9 cellular contexts compared by ENCODE assay signal in genomic region chrX:52261463-52262194, GRCh38.
DNase-seq lines count a peak whose midpoint lies in the region; ATAC-seq, FAIRE-seq and TF ChIP-seq lines count a peak whose summit lies in the region.
"Had no signal": no experiment of that assay in that cellular context is flagged by ENCODE, and none has a peak within 500 bp of the region (broad histone marks: within the 10 kb centered on the region; RNA-seq: fewer than 3 reads in every experiment).

No MANE protein-coding gene starts in this region.

- intact Hi-C loops in kidney (cut with DNase I): no loop called here

- no peaks in the 10 kb centered on the region for H3K9me3 ChIP-seq in kidney (ENCODE audit: control insufficient read depth in 1 of 2, low read length in 2 of 2)

- peaks cover 0 to 2% of the 10 kb centered on the region in 2 donors for H3K4me1 ChIP-seq in kidney (ENCODE audit: control insufficient read depth in 1 of 2, insufficient read depth in 1 of 2, low read depth in 1 of 2, low read length in 2 of 2)

- FAIRE-seq in kidney (lab: Jason Lieb, UNC): no peak
- FAIRE-seq: islet of Langerhans had no signal

- DNase-seq in Ammon's horn (ENCODE audit: low spot score) (peak; percentile 92), NCI-H345 (lab: John Stamatoyannopoulos, UW) (peak; percentile 90), cerebellar nuclear complex (lab: John Stamatoyannopoulos, UW) (peak; percentile 73 to 91), kidney (peak; percentile 98)
- DNase-seq in stimulated activated CD4-positive, alpha-beta T cell treated with anti-CD3 and anti-CD28 coated beads, Interleukin-15, amount 100 ng/mL, for 1 hour (ENCODE audit: low read depth in 1 of 2, low spot score in 1 of 2): peak; percentile 69 to 74

- peak; percentile 72 for TF ChIP-seq CTCF in kidney (IDR thresholded peaks at IDR 0.05; ENCODE audit: borderline replicate concordance, extremely low read depth, insufficient read depth)

- no peaks in the 10 kb centered on the region for H3K36me3 ChIP-seq in kidney (ENCODE audit: control insufficient read depth in 1 of 2, insufficient read depth in 2 of 2, low read length in 2 of 2)

- ATAC-seq in GM19035 (IDR thresholded peaks at IDR 0.05; ENCODE audit: unreplicated experiment) (peak; percentile 98), HG03342 (IDR thresholded peaks at IDR 0.05; ENCODE audit: unreplicated experiment) (peak; percentile 98)
- ATAC-seq in activated CD4-positive, CD25-positive, alpha-beta regulatory T cell treated with anti-CD3 and anti-CD28 coated beads, Interleukin-2, amount 50 U/mL, for 24 hours: peak; percentile 97 to 99

- peak overlapping the region; percentile 10 to 85 for H3K9ac ChIP-seq in kidney (ENCODE audit: low read length in 2 of 2)

- H3K27ac ChIP-seq in kidney (ENCODE audit: low read depth in 2 of 2, low read length in 2 of 2): peak overlapping the region; percentile 92 to 94

- H3K4me3 ChIP-seq in kidney (ENCODE audit: low read length in 2 of 2): peak overlapping the region; percentile 76 to 87

Comparison
In these comparisons a context has a peak if more than half of its experiments do, and no peak if none do; other contexts are left out.
1. Peak in every context shown above with its lines: DNase-seq, ATAC-seq, H3K4me3 ChIP-seq and H3K27ac ChIP-seq.